Comparison of ENCODE assay signal across 8 cellular contexts in the genomic region with DNA sequence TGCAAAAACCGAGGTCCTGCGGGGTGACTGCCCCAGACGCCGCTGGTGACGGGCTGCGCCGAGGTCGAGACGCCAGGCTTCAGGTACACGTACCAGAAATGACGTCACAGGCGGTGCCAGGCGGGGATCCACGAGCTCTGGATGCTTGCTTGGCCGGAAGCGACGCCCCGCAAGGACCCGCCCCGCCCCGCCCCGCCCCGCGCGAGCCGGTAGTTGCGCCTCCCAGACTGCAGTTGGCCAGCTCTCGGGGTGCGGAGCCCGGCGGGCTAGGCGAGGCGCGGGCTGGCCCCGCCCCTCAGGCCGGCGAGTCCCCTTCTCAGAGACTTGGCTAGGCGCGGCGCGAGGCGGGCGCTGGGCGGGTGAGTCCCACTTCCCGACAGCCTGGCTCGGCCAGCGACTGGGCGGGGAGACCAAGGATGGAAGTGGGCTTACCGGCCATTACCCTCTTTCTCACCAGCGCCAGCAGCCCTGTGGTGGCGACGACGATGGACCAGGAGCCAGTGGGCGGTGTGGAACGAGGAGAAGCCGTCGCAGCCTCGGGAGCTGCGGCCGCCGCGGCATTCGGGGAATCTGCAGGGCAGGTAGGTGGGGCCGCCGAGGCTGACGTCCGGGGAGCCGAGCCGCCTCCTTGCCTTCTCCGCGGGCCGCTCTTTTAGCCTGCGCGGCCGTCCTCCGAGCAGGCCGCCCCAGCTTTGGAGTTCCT. TPM values are rescaled to one million over a fixed set of nuclear protein-coding genes. Genes with fewer than 3 reads are reported as not detected.
DNase-seq lines count a peak whose midpoint lies in the region; ATAC-seq and TF ChIP-seq lines count a peak whose summit lies in the region.

A gene with protein sequence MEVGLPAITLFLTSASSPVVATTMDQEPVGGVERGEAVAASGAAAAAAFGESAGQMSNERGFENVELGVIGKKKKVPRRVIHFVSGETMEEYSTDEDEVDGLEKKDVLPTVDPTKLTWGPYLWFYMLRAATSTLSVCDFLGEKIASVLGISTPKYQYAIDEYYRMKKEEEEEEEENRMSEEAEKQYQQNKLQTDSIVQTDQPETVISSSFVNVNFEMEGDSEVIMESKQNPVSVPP (plus strand): TSS at position 225 of the 703 bp plus-strand sequence. CDS start 192 bp downstream, at position 417.

- no peaks in the 10 kb centered on the region for H3K9me3 Mint-ChIP-seq in activated naive CD8-positive, alpha-beta T cell (ENCODE audit: low read depth)

- H3K27me3 Mint-ChIP-seq in activated naive CD8-positive, alpha-beta T cell, result no peaks in the 10 kb centered on the region

- H3K4me1 Mint-ChIP-seq in activated naive CD8-positive, alpha-beta T cell (ENCODE audit: low read depth), result peaks cover 27% of the 10 kb centered on the region

- TF ChIP-seq CTCF in GM12864 (IDR thresholded peaks at IDR 0.05; ENCODE audit: low read depth, low read length, missing control alignments), result no peak
- no peak for TF ChIP-seq CTCF in omental fat pad (IDR thresholded peaks at IDR 0.05)

- ATAC-seq in HG02678 (IDR thresholded peaks at IDR 0.05; ENCODE audit: unreplicated experiment) (peak; percentile 93), omental fat pad (ENCODE audit: low FRiP score) (peak; percentile 98)

- H3K4me3 Mint-ChIP-seq in activated naive CD8-positive, alpha-beta T cell, result peak within 1 kb of the TSS; percentile 99

- no peaks in the 10 kb centered on the region for H3K36me3 Mint-ChIP-seq in activated naive CD8-positive, alpha-beta T cell

- peak within 1 kb of the TSS; percentile 70 for H3K4me3 ChIP-seq in GM12864 (ENCODE audit: low read depth, low read length)

- peak within 1 kb of the TSS; percentile 95 for H3K27ac ChIP-seq in temporal lobe (ENCODE audit: low read depth, low read length)

- DNase-seq in GM12864 (ENCODE audit: low read depth) (peak; percentile 91), NCI-H1105 treated with DMSO at 0.1 percent for 48 hours (lab: John Stamatoyannopoulos, UW) (peak; percentile 98), SKM-1 treated with dmso at 0.1 percent for 144 hours (lab: John Stamatoyannopoulos, UW; ENCODE audit: unreplicated experiment) (peak; percentile 72), glomerular visceral epithelial cell (ENCODE audit: extremely low spot score) (peak; percentile 98), omental fat pad (ENCODE audit: low spot score) (peak; percentile 93)

- peak within 1 kb of the TSS; percentile 98 for H3K27ac Mint-ChIP-seq in activated naive CD8-positive, alpha-beta T cell

RNA-seq across cellular contexts. Expression of the gene that starts here (rescaled TPM):
- 100 to 1,000 TPM in 1 of 4 donors, 10 to 100 TPM in 3; 35.7 to 123 (median 52.3) TPM for total RNA-seq in omental fat pad
- 36.4 TPM for total RNA-seq in temporal lobe

Comparison
In these comparisons a context has a peak if more than half of its experiments do, and no peak if none do; other contexts are left out.
1. Peak in every context shown above with its lines: DNase-seq, ATAC-seq, H3K4me3 ChIP-seq and H3K27ac ChIP-seq.